Comparison of ENCODE assay signal across 1 cellular context in the genomic region with DNA sequence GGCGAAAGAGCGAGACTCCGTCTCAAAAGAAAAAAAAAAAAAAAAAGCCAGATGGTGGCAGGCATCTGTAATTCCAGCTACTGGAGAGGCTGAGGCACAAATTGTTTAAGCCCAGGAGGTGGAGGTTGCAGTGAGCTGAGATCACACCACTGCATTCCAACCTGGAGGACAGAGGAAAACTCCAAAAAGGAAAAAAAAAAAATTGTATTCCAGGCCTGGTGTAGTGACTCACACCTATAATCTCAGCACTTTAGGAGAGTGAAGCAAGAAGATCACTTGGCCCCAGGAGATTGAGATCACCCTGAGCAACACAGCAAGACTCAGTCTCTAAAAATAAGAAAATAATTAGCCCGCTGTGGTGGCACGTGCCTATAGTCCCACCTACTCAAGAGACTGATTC.
TF ChIP-seq lines count a peak whose summit lies in the region.

No MANE protein-coding gene starts in this region.

TF ChIP-seq in GM23338, 12 proteins besides CTCF, POLR2A, EP300 and RAD21:
- no peak for TF ChIP-seq ZNF462 (CRISPR knock-in tag; IDR thresholded peaks at IDR 0.05)
- TF ChIP-seq, protein P1, sequence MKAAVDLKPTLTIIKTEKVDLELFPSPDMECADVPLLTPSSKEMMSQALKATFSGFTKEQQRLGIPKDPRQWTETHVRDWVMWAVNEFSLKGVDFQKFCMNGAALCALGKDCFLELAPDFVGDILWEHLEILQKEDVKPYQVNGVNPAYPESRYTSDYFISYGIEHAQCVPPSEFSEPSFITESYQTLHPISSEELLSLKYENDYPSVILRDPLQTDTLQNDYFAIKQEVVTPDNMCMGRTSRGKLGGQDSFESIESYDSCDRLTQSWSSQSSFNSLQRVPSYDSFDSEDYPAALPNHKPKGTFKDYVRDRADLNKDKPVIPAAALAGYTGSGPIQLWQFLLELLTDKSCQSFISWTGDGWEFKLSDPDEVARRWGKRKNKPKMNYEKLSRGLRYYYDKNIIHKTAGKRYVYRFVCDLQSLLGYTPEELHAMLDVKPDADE (IDR thresholded peaks at IDR 0.05): no peak
- TF ChIP-seq EZH2phosphoT487 (IDR thresholded peaks at IDR 0.05; ENCODE audit: unreplicated experiment): no peak
- no peak for TF ChIP-seq EZH2 (IDR thresholded peaks at IDR 0.05; ENCODE audit: low read depth, unreplicated experiment)
- no peak for TF ChIP-seq JUNB (IDR thresholded peaks at IDR 0.05; ENCODE audit: unreplicated experiment)
- TF ChIP-seq ZNF331 (CRISPR knock-in tag; IDR thresholded peaks at IDR 0.05; ENCODE audit: low read depth): no peak
- TF ChIP-seq, protein P2, sequence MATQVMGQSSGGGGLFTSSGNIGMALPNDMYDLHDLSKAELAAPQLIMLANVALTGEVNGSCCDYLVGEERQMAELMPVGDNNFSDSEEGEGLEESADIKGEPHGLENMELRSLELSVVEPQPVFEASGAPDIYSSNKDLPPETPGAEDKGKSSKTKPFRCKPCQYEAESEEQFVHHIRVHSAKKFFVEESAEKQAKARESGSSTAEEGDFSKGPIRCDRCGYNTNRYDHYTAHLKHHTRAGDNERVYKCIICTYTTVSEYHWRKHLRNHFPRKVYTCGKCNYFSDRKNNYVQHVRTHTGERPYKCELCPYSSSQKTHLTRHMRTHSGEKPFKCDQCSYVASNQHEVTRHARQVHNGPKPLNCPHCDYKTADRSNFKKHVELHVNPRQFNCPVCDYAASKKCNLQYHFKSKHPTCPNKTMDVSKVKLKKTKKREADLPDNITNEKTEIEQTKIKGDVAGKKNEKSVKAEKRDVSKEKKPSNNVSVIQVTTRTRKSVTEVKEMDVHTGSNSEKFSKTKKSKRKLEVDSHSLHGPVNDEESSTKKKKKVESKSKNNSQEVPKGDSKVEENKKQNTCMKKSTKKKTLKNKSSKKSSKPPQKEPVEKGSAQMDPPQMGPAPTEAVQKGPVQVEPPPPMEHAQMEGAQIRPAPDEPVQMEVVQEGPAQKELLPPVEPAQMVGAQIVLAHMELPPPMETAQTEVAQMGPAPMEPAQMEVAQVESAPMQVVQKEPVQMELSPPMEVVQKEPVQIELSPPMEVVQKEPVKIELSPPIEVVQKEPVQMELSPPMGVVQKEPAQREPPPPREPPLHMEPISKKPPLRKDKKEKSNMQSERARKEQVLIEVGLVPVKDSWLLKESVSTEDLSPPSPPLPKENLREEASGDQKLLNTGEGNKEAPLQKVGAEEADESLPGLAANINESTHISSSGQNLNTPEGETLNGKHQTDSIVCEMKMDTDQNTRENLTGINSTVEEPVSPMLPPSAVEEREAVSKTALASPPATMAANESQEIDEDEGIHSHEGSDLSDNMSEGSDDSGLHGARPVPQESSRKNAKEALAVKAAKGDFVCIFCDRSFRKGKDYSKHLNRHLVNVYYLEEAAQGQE (IDR thresholded peaks at IDR 0.05; ENCODE audit: unreplicated experiment): no peak
- no peak for TF ChIP-seq STAT1 (IDR thresholded peaks at IDR 0.05; ENCODE audit: unreplicated experiment)
- TF ChIP-seq NANOG (IDR thresholded peaks at IDR 0.05; ENCODE audit: borderline replicate concordance): no peak
- TF ChIP-seq CREB1 (CRISPR knock-in tag; IDR thresholded peaks at IDR 0.05; ENCODE audit: low read depth): no peak
- TF ChIP-seq POLR2AphosphoS5 (IDR thresholded peaks at IDR 0.05; ENCODE audit: low read depth): no peak
- no peak for TF ChIP-seq ZNF114 (CRISPR knock-in tag; IDR thresholded peaks at IDR 0.05)
